ENCODE assay signal across 1 cellular context in the genomic region with DNA sequence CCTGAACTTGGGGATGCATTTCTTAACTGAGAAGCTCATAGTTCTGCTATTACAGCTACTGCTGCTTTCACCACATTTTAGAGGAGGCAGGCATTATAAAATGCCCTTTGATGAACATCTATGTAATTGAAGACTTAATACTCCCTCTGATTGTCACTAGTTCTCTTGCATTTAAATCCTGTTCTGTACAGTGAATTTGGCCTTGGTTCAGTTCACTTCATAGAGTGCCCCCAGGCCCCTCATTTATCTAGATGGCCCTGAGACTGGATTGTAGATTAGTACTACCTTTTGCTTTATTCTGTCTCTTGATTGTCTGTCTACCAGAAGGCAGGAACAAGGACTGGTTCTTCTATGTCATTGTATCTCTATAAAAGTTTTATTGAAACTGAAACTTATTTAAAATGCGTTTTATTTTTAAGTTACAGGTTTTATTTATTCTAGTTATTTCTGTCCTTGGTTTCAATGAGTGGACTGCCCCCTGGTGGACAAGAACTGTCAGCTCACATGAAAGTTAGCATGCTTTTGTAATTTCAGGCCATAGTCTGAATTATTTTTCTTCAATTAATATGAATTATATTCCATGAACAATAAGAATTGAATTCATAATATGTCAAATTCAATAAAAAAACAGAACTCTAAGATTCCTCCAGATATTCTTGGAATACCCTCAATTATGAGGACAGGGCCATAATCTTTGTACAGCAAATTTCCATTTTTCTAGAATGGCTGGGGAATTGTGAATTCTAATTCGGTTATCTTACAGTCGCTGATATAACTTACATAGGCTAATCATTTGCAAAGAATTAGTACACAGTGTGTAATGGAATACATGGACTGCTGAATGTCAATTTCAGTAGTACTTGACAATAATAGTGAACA.
TF ChIP-seq lines count a peak whose summit lies in the region.

No MANE protein-coding gene starts in this region.

TF ChIP-seq in SK-N-SH, 30 proteins besides CTCF, POLR2A, EP300 and RAD21 (continued from another document):
- TF ChIP-seq, protein P1, sequence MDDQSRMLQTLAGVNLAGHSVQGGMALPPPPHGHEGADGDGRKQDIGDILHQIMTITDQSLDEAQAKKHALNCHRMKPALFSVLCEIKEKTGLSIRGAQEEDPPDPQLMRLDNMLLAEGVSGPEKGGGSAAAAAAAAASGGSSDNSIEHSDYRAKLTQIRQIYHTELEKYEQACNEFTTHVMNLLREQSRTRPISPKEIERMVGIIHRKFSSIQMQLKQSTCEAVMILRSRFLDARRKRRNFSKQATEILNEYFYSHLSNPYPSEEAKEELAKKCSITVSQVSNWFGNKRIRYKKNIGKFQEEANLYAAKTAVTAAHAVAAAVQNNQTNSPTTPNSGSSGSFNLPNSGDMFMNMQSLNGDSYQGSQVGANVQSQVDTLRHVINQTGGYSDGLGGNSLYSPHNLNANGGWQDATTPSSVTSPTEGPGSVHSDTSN (IDR thresholded peaks at IDR 0.05): no peak
- TF ChIP-seq FOSL2 (IDR thresholded peaks at IDR 0.05; ENCODE audit: borderline replicate concordance, low read depth): no peak
